ENCODE assay signal across 29 cellular contexts in genomic region chr4:53059253-53059652, GRCh38.
"Had no signal": no experiment of that assay in that cellular context is flagged by ENCODE, and none has a peak within 500 bp of the region (broad histone marks: within the 10 kb centered on the region; RNA-seq: fewer than 3 reads in every experiment).

No MANE protein-coding gene starts in this region.

- ATAC-seq: activated CD4-positive, CD25-positive, alpha-beta regulatory T cell treated with anti-CD3 and anti-CD28 coated beads, Interleukin-2, amount 50 U/mL, for 24 hours; activated CD8-positive, alpha-beta T cell treated with anti-CD3 and anti-CD28 coated beads for 36 hours; activated T-cell treated with anti-CD3 and anti-CD28 coated beads, Interleukin-2, amount 50 U/mL, for 4 hours; activated T-helper 17 cell treated with anti-CD3 and anti-CD28 coated beads, Interleukin-2, amount 50 U/mL, for 72 hours; esophagus mucosa; T-helper 17 cell had no signal

- H3K27ac ChIP-seq: breast epithelium, cardiac muscle cell, coronary artery, dorsolateral prefrontal cortex, WERI-Rb-1 had no signal

- H3K4me1 ChIP-seq: breast epithelium had no signal

- H3K4me3 ChIP-seq: breast epithelium, cardiac muscle cell, coronary artery, dorsolateral prefrontal cortex, heart left ventricle had no signal

- DNase-seq: activated B cell treated with CpG ODN at 0.5 μM for 24 hours; activated CD4-positive, alpha-beta T cell treated with anti-CD3 and anti-CD28 coated beads for 48 hours; activated CD4-positive, alpha-beta T cell treated with anti-CD3 and anti-CD28 coated beads, Interleukin-2, amount 50 U/mL, for 1 hour; activated CD4-positive, alpha-beta T cell treated with anti-CD3 and anti-CD28 coated beads, Interleukin-2, amount 50 U/mL, for 48 hours; activated CD8-positive, alpha-beta memory T cell treated with anti-CD3 and anti-CD28 coated beads for 24 hours; activated CD8-positive, alpha-beta T cell treated with anti-CD3 and anti-CD28 coated beads for 36 hours; activated effector memory CD4-positive, alpha-beta T cell treated with Interleukin-2 at 50 U/mL for 16 hours; activated gamma-delta T cell treated with Interleukin-2 at 50 U/mL for 16 hours; activated naive CD4-positive, alpha-beta T cell treated with anti-CD3 and anti-CD28 coated beads, Interleukin-2, amount 50 U/mL, for 16 hours; activated naive CD4-positive, alpha-beta T cell treated with Interleukin-2 at 50 U/mL for 16 hours; activated T-cell treated with anti-CD3 and anti-CD28 coated beads, Interleukin-2, amount 50 U/mL, for 4 hours; amniotic stem cell; anterior cingulate cortex; dorsolateral prefrontal cortex; effector memory CD4-positive, alpha-beta T cell; endodermal cell; foreskin melanocyte; glutamatergic neuron; heart left ventricle; T-helper 1 cell; T-helper 17 cell; T1000; WERI-Rb-1 had no signal

- H3K36me3 ChIP-seq: breast epithelium, cardiac muscle cell, heart left ventricle, WERI-Rb-1 had no signal

- H3K27me3 ChIP-seq: breast epithelium, cardiac muscle cell, dorsolateral prefrontal cortex, heart left ventricle had no signal

- H3K9me3 ChIP-seq: breast epithelium had no signal
